Comparison of ENCODE assay signal across 17 cellular contexts in the genomic region with DNA sequence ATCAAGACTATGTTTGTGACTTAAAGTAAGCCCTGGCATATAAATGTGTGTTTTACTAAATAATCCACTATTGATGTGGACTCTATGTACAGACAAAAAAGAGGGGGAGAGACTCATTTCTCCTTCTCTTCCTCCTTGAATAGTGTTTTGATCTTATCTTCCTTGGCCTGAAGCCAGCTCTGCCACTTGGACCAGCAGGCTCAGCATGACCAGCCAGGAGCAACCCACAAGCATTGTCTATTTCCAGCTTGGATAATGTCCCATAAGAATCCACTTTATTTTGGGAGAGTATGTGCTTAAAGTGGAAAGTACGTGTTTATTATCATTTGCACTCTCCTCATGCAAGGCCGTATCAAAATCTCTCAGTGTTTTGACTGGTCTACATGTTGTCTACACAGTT. TPM values are rescaled to one million over a fixed set of nuclear protein-coding genes. Genes with fewer than 3 reads are reported as not detected.
DNase-seq lines count a peak whose midpoint lies in the region; ATAC-seq and TF ChIP-seq lines count a peak whose summit lies in the region.
"Had no signal": no experiment of that assay in that cellular context is flagged by ENCODE, and none has a peak within 500 bp of the region (broad histone marks: within the 10 kb centered on the region; RNA-seq: fewer than 3 reads in every experiment).

No MANE protein-coding gene starts in this region.

- H3K9me2 ChIP-seq in GM23248 (ENCODE audit: insufficient read depth) = no peaks in the 10 kb centered on the region

- H3K27me3 ChIP-seq in GM23248 (replicated peaks; ENCODE audit: insufficient read depth) (0 out of 2 replicates have a peak, but pooled peaks cover 16% of the 10 kb centered on the region), left lung (no peaks in the 10 kb centered on the region)
- H3K27me3 ChIP-seq: BLaER1 had no signal

- no peak overlapping the region for H3K4me2 ChIP-seq in GM23248 (ENCODE audit: unreplicated experiment)
- H3K4me2 ChIP-seq: BLaER1 had no signal

- TF ChIP-seq CTCF in fibroblast of the aortic adventitia (IDR thresholded peaks at IDR 0.05; ENCODE audit: insufficient read depth, low read length) (no peak), left lung (IDR thresholded peaks at IDR 0.05) (no peak)

- H3K4me1 ChIP-seq in GM23248 (ENCODE audit: insufficient read depth) = no peaks in the 10 kb centered on the region
- H3K4me1 ChIP-seq in left lung = no peaks in the 10 kb centered on the region
- H3K4me1 ChIP-seq: BLaER1 had no signal

- H4K20me1 ChIP-seq in GM23248 (ENCODE audit: insufficient read depth) = no peaks in the 10 kb centered on the region
- H4K20me1 ChIP-seq: BLaER1 had no signal

- 45 to 47% methylated on average over 2 of the region's 2 CpGs for WGBS in GM23248 (ENCODE audit: low coverage in 1 of 2, low lambda C conversion rate in 2 of 2, missing lambda C conversion rate in 2 of 2), 2 experiments

- no peak overlapping the region for H3K4me3 ChIP-seq in GM23248
- no peak overlapping the region for H3K4me3 ChIP-seq in fibroblast of the aortic adventitia (ENCODE audit: low read depth, low read length)
- no peak overlapping the region for H3K4me3 ChIP-seq in left lung
- H3K4me3 ChIP-seq: BLaER1, SK-N-MC had no signal

- no peaks in the 10 kb centered on the region for H3F3A ChIP-seq in GM23248 (ENCODE audit: insufficient read depth)

- intact Hi-C loops in left lung (cut with DNase I) = no loop called here

- H3K27ac ChIP-seq in GM23248 (no peak overlapping the region), left lung (no peak overlapping the region)
- H3K27ac ChIP-seq: BLaER1, SK-N-MC had no signal

- in situ Hi-C loops in GM23248 (cut with MboI) = no loop called here

- no peak overlapping the region for H3K9ac ChIP-seq in GM23248
- H3K9ac ChIP-seq: BLaER1 had no signal

- H3K9me3 ChIP-seq in GM23248 (ENCODE audit: low read depth) = no peaks in the 10 kb centered on the region
- no peaks in the 10 kb centered on the region for H3K9me3 ChIP-seq in left lung
- H3K9me3 ChIP-seq: BLaER1 had no signal

- no peaks in the 10 kb centered on the region for H3K79me2 ChIP-seq in GM23248 (ENCODE audit: insufficient read depth)

- ATAC-seq in left lung = no peak
- ATAC-seq: T-helper 17 cell had no signal

- peak; percentile 17 for DNase-seq in EH (ENCODE audit: low read depth)
- DNase-seq in GM23248 = peak; percentile 30
- DNase-seq in RPMI7951 (ENCODE audit: low read depth) = peak; percentile 42
- peak; percentile 28 for DNase-seq in fibroblast of the aortic adventitia (ENCODE audit: low read depth)
- DNase-seq in NCI-H526 (lab: John Stamatoyannopoulos, UW) = no peak
- no peak for DNase-seq in left lung
- no peak for DNase-seq in activated T-cell treated with anti-CD3 and anti-CD28 coated beads for 4 hours
- DNase-seq: CD8-positive, alpha-beta memory T cell; H9; Kasumi-1; NCI-H2107; NCI-H446 treated with DMSO at 0.1 percent for 48 hours; NCI-H82; T-helper 17 cell had no signal

- H3K36me3 ChIP-seq in GM23248 (ENCODE audit: low read depth) (no peaks in the 10 kb centered on the region), left lung (no peaks in the 10 kb centered on the region)
- H3K36me3 ChIP-seq: BLaER1 had no signal

- H2AFZ ChIP-seq in GM23248 = no peak overlapping the region

RNA-seq across cellular contexts. Expression of a gene that starts 23.8 kb away (rescaled TPM):
- not detected in 2 replicates for total RNA-seq in GM23248 (2014; rRNA removed; shearing (Covaris generic))
- 0.10 TPM in 1 of 2 replicates, not detected in the other for polyA plus RNA-seq in GM23248 (2016; fragmentation: Nextera tagmentation; extraction: Ambion mirVana)
- total RNA-seq in RPMI7951 (2014; rRNA removed; shearing (Covaris generic)) = not detected in 2 replicates
- total RNA-seq in fibroblast of the aortic adventitia (ENCODE audit: low replicate concordance) (not detected in 2 replicates), left lung (10 to 100 TPM in 1 of 2 donors, 1 to 10 TPM in 1; 7.0 to 13.0 TPM)
- total RNA-seq: CD8-positive, alpha-beta memory T cell; Daoy; H9 had no signal
- polyA plus RNA-seq: CD8-positive, alpha-beta memory T cell had no signal

Comparison
In these comparisons a context has a peak if more than half of its experiments do, and no peak if none do; other contexts are left out.
1. DNase-seq: peak in EH (single experiment), GM23248 (single experiment), RPMI7951 (single experiment) and fibroblast of the aortic adventitia (single experiment); none in NCI-H526 (0 of 2), left lung (0 of 2) and activated T-cell treated with anti-CD3 and anti-CD28 coated beads for 4 hours (single experiment).